In genomic region chr9:123473226-123473625, GRCh38 we compare ENCODE assay signal across 17 cellular contexts.
DNase-seq lines count a peak whose midpoint lies in the region; ATAC-seq, FAIRE-seq and TF ChIP-seq lines count a peak whose summit lies in the region.
"Had no signal": no experiment of that assay in that cellular context is flagged by ENCODE, and none has a peak within 500 bp of the region (broad histone marks: within the 10 kb centered on the region; RNA-seq: fewer than 3 reads in every experiment).

No MANE protein-coding gene starts in this region.

- H3K4me1 ChIP-seq in SK-N-SH (ENCODE audit: control insufficient read depth in 1 of 2, insufficient read depth in 2 of 2, low read depth in 1 of 2, low read length in 1 of 2), result peaks cover 0 to 18% of the 10 kb centered on the region in 2 experiments; a peak in 1 of 4 replicates
- H3K4me1 ChIP-seq: body of pancreas, gastrocnemius medialis, upper lobe of right lung had no signal

- CTCF ChIA-PET in SK-N-SH (lab: Yijun Ruan, JAX), result interaction anchor here (1.0 kb wide), 1 partner anchor 568 kb away, joined by 3 read pairs; no protein-coding TSS in a partner anchor

- ATAC-seq in left ventricle myocardium superior, result peak; percentile 74
- ATAC-seq in GM18505 (IDR thresholded peaks at IDR 0.05; ENCODE audit: unreplicated experiment), result no peak
- ATAC-seq in GM21515 (IDR thresholded peaks at IDR 0.05; ENCODE audit: unreplicated experiment), result no peak
- ATAC-seq: body of pancreas; effector memory CD8-positive, alpha-beta T cell; gastrocnemius medialis; upper lobe of right lung had no signal

- H3K27ac ChIP-seq in SK-N-SH (ENCODE audit: low read depth in 2 of 2, low read length in 1 of 2), result peak overlapping the region in 1 of 2 experiments; percentile 71; a peak in 2 of 4 replicates
- H3K27ac ChIP-seq: body of pancreas, gastrocnemius medialis, upper lobe of right lung had no signal

- no peak overlapping the region for H3K9ac ChIP-seq in SK-N-SH

- TF ChIP-seq POLR2A in GM18505 (IDR thresholded peaks at IDR 0.05; ENCODE audit: borderline replicate concordance, extremely low read depth, insufficient read depth, insufficient read length) (no peak), H54 (IDR thresholded peaks at IDR 0.05; ENCODE audit: low read depth, low read length) (no peak)

- no peaks in the 10 kb centered on the region for H3F3A ChIP-seq in SK-N-SH (replicated peaks; ENCODE audit: insufficient read depth)

- H3K9me2 ChIP-seq in SK-N-SH, result no peaks in the 10 kb centered on the region

- TF ChIP-seq EP300 in SK-N-SH (IDR thresholded peaks at IDR 0.05; ENCODE audit: borderline replicate concordance in 1 of 2, low read depth in 1 of 2, low read length in 1 of 2), result peak in 1 of 2 experiments; percentile 63; a peak in 1 of 4 replicates

- DNase-seq in CMK (ENCODE audit: low read depth) (peak; percentile 7), NCI-H1105 (lab: John Stamatoyannopoulos, UW) (peak; percentile 50), SK-N-SH (peak; percentile 89), left ventricle myocardium superior (peak; percentile 44), kidney glomerular epithelial cell (lab: John Stamatoyannopoulos, UW) (no peak), H54 (ENCODE audit: insufficient read length, low spot score) (no peak)
- DNase-seq: activated gamma-delta T cell treated with Interleukin-2 at 50 U/mL for 16 hours; effector memory CD8-positive, alpha-beta T cell; gastrocnemius medialis; MV-4-11; SHP77; upper lobe of right lung had no signal

- H3K27me3 ChIP-seq in SK-N-SH (ENCODE audit: insufficient read depth), result no peaks in the 10 kb centered on the region
- H3K27me3 ChIP-seq: body of pancreas, gastrocnemius medialis, upper lobe of right lung had no signal

- no peak; the same call in 1 of the 2 replicates for TF ChIP-seq RAD21 in SK-N-SH (IDR thresholded peaks at IDR 0.05; ENCODE audit: low read length)

- H3K4me3 ChIP-seq in SK-N-SH (ENCODE audit: low read depth in 2 of 2, low read length in 1 of 2), result no peak overlapping the region
- H3K4me3 ChIP-seq: body of pancreas, gastrocnemius medialis, upper lobe of right lung had no signal

- H3K4me2 ChIP-seq in SK-N-SH, result no peak overlapping the region

- intact Hi-C loops in left ventricle myocardium superior (cut with micrococcal nuclease), result no loop called here

- no peaks in the 10 kb centered on the region for H4K20me1 ChIP-seq in SK-N-SH (ENCODE audit: insufficient read depth)

- H2AFZ ChIP-seq in SK-N-SH (ENCODE audit: low read depth), result no peak overlapping the region

- H3K36me3 ChIP-seq in SK-N-SH (replicated peaks in 1 of 2; ENCODE audit: control insufficient read depth in 1 of 2, insufficient read depth in 2 of 2, low read length in 1 of 2), result no peaks in the 10 kb centered on the region
- H3K36me3 ChIP-seq: gastrocnemius medialis, upper lobe of right lung had no signal

- TF ChIP-seq CTCF in SK-N-SH (IDR thresholded peaks at IDR 0.05), result no peak

- 66% methylated on average over 3 of the region's 8 CpGs for WGBS in SK-N-SH (ENCODE audit: low lambda C conversion rate)

- H3K9me3 ChIP-seq in SK-N-SH, result no peaks in the 10 kb centered on the region
- H3K9me3 ChIP-seq: body of pancreas, gastrocnemius medialis, upper lobe of right lung had no signal

- H3K79me2 ChIP-seq in SK-N-SH (ENCODE audit: insufficient read depth), result no peaks in the 10 kb centered on the region

- POLR2A ChIA-PET in SK-N-SH (lab: Yijun Ruan, JAX), result no interaction called here

- FAIRE-seq in H54 (lab: Jason Lieb, UNC), result no peak
- FAIRE-seq: keratinocyte, TTC549 had no signal

TF ChIP-seq in SK-N-SH, 30 proteins besides CTCF, POLR2A, EP300 and RAD21:
- peak; percentile 54; the same call in 1 of the 2 replicates for TF ChIP-seq FOXJ3 (CRISPR knock-in tag; IDR thresholded peaks at IDR 0.05)
- no peak for TF ChIP-seq TCF12 (IDR thresholded peaks at IDR 0.05)
- TF ChIP-seq RFX5 (IDR thresholded peaks at IDR 0.05; ENCODE audit: low read length), result no peak
- TF ChIP-seq YY1 (IDR thresholded peaks at IDR 0.05; ENCODE audit: low read depth), result no peak
- no peak for TF ChIP-seq JUND (IDR thresholded peaks at IDR 0.05)
- no peak for TF ChIP-seq EZH2phosphoT487 (IDR thresholded peaks at IDR 0.05; ENCODE audit: borderline replicate concordance, low read depth)
- peak; percentile 96 for TF ChIP-seq MXI1 (IDR thresholded peaks at IDR 0.05; ENCODE audit: low read depth, low read length)
- peak; percentile 34; the same call in 1 of the 2 replicates for TF ChIP-seq USF2 (IDR thresholded peaks at IDR 0.05; ENCODE audit: borderline replicate concordance, low read depth, low read length)
- TF ChIP-seq GATA2 (CRISPR knock-in tag; IDR thresholded peaks at IDR 0.05), result peak; percentile 9; the same call in 1 of the 2 replicates
- no peak for TF ChIP-seq SMC3 (IDR thresholded peaks at IDR 0.05; ENCODE audit: low read depth, low read length)
- TF ChIP-seq FOSL2 (IDR thresholded peaks at IDR 0.05; ENCODE audit: borderline replicate concordance, low read depth), result no peak
- TF ChIP-seq CHD2 (IDR thresholded peaks at IDR 0.05; ENCODE audit: low read length, partially characterized antibody), result peak; percentile 89
- TF ChIP-seq RCOR1 (IDR thresholded peaks at IDR 0.05; ENCODE audit: low read length), result peak; percentile 89
- no peak for TF ChIP-seq MEF2A (IDR thresholded peaks at IDR 0.05; ENCODE audit: borderline replicate concordance, low read depth)
- no peak for TF ChIP-seq REST (IDR thresholded peaks at IDR 0.05; ENCODE audit: low read depth, low read length)
- no peak for TF ChIP-seq POLR2AphosphoS5 (IDR thresholded peaks at IDR 0.05; ENCODE audit: low read depth, low read length)
TF ChIP-seq in SK-N-SH: peak in this region for 6.

Comparison
In these comparisons a context has a peak if more than half of its experiments do, and no peak if none do; other contexts are left out.
1. DNase-seq: peak in CMK (single experiment), NCI-H1105 (single experiment), SK-N-SH (single experiment) and left ventricle myocardium superior (single experiment); none in kidney glomerular epithelial cell (single experiment) and H54 (single experiment).